Comparison of ENCODE assay signal across 8 cellular contexts in genomic region chr2:223779877-223780276, GRCh38. TPM values are rescaled to one million over a fixed set of nuclear protein-coding genes. Genes with fewer than 3 reads are reported as not detected.
DNase-seq lines count a peak whose midpoint lies in the region; ATAC-seq and TF ChIP-seq lines count a peak whose summit lies in the region.

No MANE protein-coding gene starts in this region.

- H3K27me3 Mint-ChIP-seq in mesothelial cell of epicardium (ENCODE audit: low read depth), result peaks cover under 1% of the 10 kb centered on the region

- TF ChIP-seq EP300 in sigmoid colon (IDR thresholded peaks at IDR 0.05), result no peak

- no peaks in the 10 kb centered on the region for H3K9me3 Mint-ChIP-seq in mesothelial cell of epicardium

- peak; percentile 50 for TF ChIP-seq CTCF in GM13977 (IDR thresholded peaks at IDR 0.05; ENCODE audit: extremely low read depth, insufficient read depth, missing control alignments)
- TF ChIP-seq CTCF in mesothelial cell of epicardium (IDR thresholded peaks at IDR 0.05; ENCODE audit: unreplicated experiment), result peak; percentile 20
- no peak for TF ChIP-seq CTCF in sigmoid colon (IDR thresholded peaks at IDR 0.05)

- DNase-seq in AG08395 (ENCODE audit: low spot score) (peak; percentile 40), GM13977 (ENCODE audit: low spot score) (peak; percentile 67), RPMI8226 (peak; percentile 44), amniotic epithelial cell (ENCODE audit: low read depth) (peak; percentile 44), mesothelial cell of epicardium (ENCODE audit: low spot score in 2 of 2, unreplicated experiment in 2 of 2) (no peak), cortex of kidney (lab: John Stamatoyannopoulos, UW) (no peak), sigmoid colon (no peak)

- peak; percentile 93 for ATAC-seq in HG03159 (IDR thresholded peaks at IDR 0.05; ENCODE audit: unreplicated experiment)

- H3K4me3 ChIP-seq in sigmoid colon, result no peak overlapping the region

- no peak for TF ChIP-seq POLR2A in sigmoid colon (IDR thresholded peaks at IDR 0.05)

- in situ Hi-C loops in GM13977 (cut with MboI; ENCODE audit: low pct_unique_long_range_greater_than_20kb, low sequenced_read_pairs, unreplicated experiment), result loop anchor here (10.0 kb wide), 2 partner anchors 55 to 175 kb away; partner anchors contain the start of genes AP1S3 and MRPL44

- peaks cover 14% of the 10 kb centered on the region for H3K36me3 Mint-ChIP-seq in mesothelial cell of epicardium

- WGBS in sigmoid colon, 2 donors, result 69 to 76% methylated on average over 7 of the region's 7 CpGs

- no peak overlapping the region for H3K4me3 Mint-ChIP-seq in mesothelial cell of epicardium

- no peaks in the 10 kb centered on the region for H3K27me3 ChIP-seq in sigmoid colon

- peaks cover 25% of the 10 kb centered on the region for H3K4me1 Mint-ChIP-seq in mesothelial cell of epicardium

- H3K27ac Mint-ChIP-seq in mesothelial cell of epicardium, result no peak overlapping the region

- no peak overlapping the region for H3K27ac ChIP-seq in sigmoid colon

- no peaks in the 10 kb centered on the region for H3K9me3 ChIP-seq in sigmoid colon

- intact Hi-C loops in sigmoid colon (cut with DNase I), result no loop called here

- H3K4me1 ChIP-seq in sigmoid colon, result no peaks in the 10 kb centered on the region

- H3K36me3 ChIP-seq in sigmoid colon, result no peaks in the 10 kb centered on the region

RNA-seq across cellular contexts. Expression of gene AP1S3, which starts 57.5 kb away (rescaled TPM):
- total RNA-seq in mesothelial cell of epicardium, result 18.0 to 23.2 TPM (median 18.5 TPM) in 3 replicates
- total RNA-seq in sigmoid colon, result under 1 TPM in 2 of 4 donors, not detected in 2; 0.14 to 0.99 TPM
- 1 to 10 TPM; 3.0 to 7.2 (median 4.0) TPM for polyA plus RNA-seq in sigmoid colon

Comparison
In these comparisons a context has a peak if more than half of its experiments do, and no peak if none do; other contexts are left out.
1. DNase-seq: peak in AG08395 (single experiment), GM13977 (single experiment), RPMI8226 (single experiment) and amniotic epithelial cell (single experiment); none in mesothelial cell of epicardium (0 of 2), cortex of kidney (single experiment) and sigmoid colon (single experiment).
2. CTCF ChIP-seq: peak in GM13977 (single experiment) and mesothelial cell of epicardium (single experiment); none in sigmoid colon (0 of 4).